ENCODE assay signal across 27 cellular contexts in genomic region chr7:115754226-115754625, GRCh38.
"Had no signal": no experiment of that assay in that cellular context is flagged by ENCODE, and none has a peak within 500 bp of the region (broad histone marks: within the 10 kb centered on the region; RNA-seq: fewer than 3 reads in every experiment).

No MANE protein-coding gene starts in this region.

- ATAC-seq: activated T-cell treated with anti-CD3 and anti-CD28 coated beads, Interleukin-2, amount 50 U/mL, for 4 hours; activated T-helper 17 cell treated with anti-CD3 and anti-CD28 coated beads, Interleukin-2, amount 50 U/mL, for 72 hours; gastrocnemius medialis; heart right ventricle had no signal

- H3K4me1 ChIP-seq: breast epithelium, colonic mucosa, esophagus squamous epithelium, gastrocnemius medialis, heart right ventricle had no signal

- H3K27ac ChIP-seq: breast epithelium, cardiac muscle cell, colonic mucosa, epithelial cell of prostate, esophagus squamous epithelium, gastrocnemius medialis, heart right ventricle, hepatocyte had no signal

- H3K27me3 ChIP-seq: breast epithelium, cardiac muscle cell, colonic mucosa, esophagus squamous epithelium, gastrocnemius medialis, heart right ventricle, hepatocyte had no signal

- DNase-seq: activated CD4-positive, alpha-beta memory T cell treated with anti-CD3 and anti-CD28 coated beads, Interleukin-2, amount 10 ng/mL, durations not matched to agents 7 days and 5 days; activated CD4-positive, alpha-beta T cell treated with anti-CD3 and anti-CD28 coated beads for 1 hour; activated CD4-positive, alpha-beta T cell treated with anti-CD3 and anti-CD28 coated beads for 4 hours; activated CD4-positive, alpha-beta T cell treated with anti-CD3 and anti-CD28 coated beads, Interleukin-2, amount 10 ng/mL, durations not matched to agents 7 days and 5 days; activated CD4-positive, alpha-beta T cell treated with anti-CD3 and anti-CD28 coated beads, Interleukin-2, amount 50 U/mL, for 4 hours; activated CD4-positive, CD25-positive, alpha-beta regulatory T cell; activated CD8-positive, alpha-beta memory T cell treated with anti-CD3 and anti-CD28 coated beads for 24 hours; activated effector memory CD4-positive, alpha-beta T cell treated with Interleukin-2 at 50 U/mL for 16 hours; activated gamma-delta T cell treated with Interleukin-2 at 50 U/mL for 16 hours; activated naive CD4-positive, alpha-beta T cell treated with anti-CD3 and anti-CD28 coated beads, Interleukin-2, amount 50 U/mL, for 16 hours; activated naive CD4-positive, alpha-beta T cell treated with Interleukin-2 at 50 U/mL for 16 hours; activated T-cell treated with anti-CD3 and anti-CD28 coated beads, Interleukin-2, amount 50 U/mL, for 4 hours; amniotic stem cell; anterior cingulate cortex; central memory CD4-positive, alpha-beta T cell; cerebellar nuclear complex; colonic mucosa; effector CD8-positive, alpha-beta T cell; esophagus squamous epithelium; gastrocnemius medialis; heart right ventricle; T-helper 2 cell had no signal

- H3K36me3 ChIP-seq: breast epithelium, cardiac muscle cell, colonic mucosa, esophagus squamous epithelium, gastrocnemius medialis, heart right ventricle had no signal

- H3K4me3 ChIP-seq: breast epithelium, cardiac muscle cell, colonic mucosa, esophagus squamous epithelium, gastrocnemius medialis, heart right ventricle, hepatocyte had no signal

- H3K9me3 ChIP-seq: breast epithelium, colonic mucosa, esophagus squamous epithelium, gastrocnemius medialis had no signal
